8 cellular contexts compared by ENCODE assay signal in the genomic region with DNA sequence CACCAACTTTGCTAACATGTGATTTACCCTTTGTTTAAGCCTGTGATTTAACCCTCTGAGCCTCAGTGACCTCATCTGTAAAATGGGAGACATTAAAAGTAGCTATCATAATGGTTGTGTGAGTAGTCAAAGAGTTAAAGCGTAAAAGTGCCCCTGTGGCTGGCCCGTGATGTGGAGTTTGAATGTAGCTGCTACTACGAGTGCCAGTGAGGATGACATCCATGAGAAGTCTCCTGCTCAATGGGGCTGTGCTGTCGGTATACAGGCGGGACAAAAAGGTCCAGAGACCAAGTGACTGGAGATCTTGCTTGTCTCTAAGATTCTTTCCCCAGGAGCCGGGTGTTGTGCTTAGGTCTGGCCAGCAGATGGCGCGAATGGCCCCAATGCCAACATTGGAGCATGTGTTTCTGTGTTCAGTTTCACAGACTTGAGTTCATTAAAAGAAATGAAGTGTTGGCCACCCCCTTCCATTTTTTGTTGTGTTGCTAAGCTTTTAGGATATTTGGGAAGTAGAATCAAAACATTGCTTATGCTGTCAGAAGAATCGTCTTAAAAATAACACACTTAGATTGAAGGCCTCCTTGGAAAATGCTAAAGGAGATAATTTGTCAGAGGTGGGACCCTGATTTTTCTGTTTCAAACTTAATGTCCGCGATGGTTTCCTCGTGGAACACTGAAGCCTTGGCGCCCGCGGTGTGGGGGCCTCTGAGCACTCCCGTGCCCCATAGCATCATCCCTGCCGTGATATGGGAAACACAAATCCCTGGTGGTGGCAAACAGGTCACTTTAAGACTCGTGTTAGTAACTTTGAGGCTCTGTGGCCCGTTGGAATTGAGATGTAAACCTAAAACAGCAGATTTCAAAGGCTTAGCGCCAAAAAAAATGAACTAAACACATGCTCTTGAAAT. TPM values are rescaled to one million over a fixed set of nuclear protein-coding genes. Genes with fewer than 3 reads are reported as not detected.
DNase-seq lines count a peak whose midpoint lies in the region; ATAC-seq and TF ChIP-seq lines count a peak whose summit lies in the region.

No MANE protein-coding gene starts in this region.

- H3K9me3 Mint-ChIP-seq in MCF 10A (ENCODE audit: unreplicated experiment), result no peaks in the 10 kb centered on the region

- DNase-seq in AG20443 (ENCODE audit: low spot score) (peak; percentile 88), GM19240 (ENCODE audit: insufficient read length, low spot score) (peak; percentile 79), NCI-H2029 treated with DMSO at 0.1 percent for 48 hours (lab: John Stamatoyannopoulos, UW) (peak; percentile 52), WERI-Rb-1 (peak; percentile 78), MCF 10A (ENCODE audit: unreplicated experiment) (peak; percentile 74), islet precursor cell (peak; percentile 92)
- peak; percentile 68 to 74 for DNase-seq in stimulated activated CD4-positive, alpha-beta T cell treated with anti-CD3 and anti-CD28 coated beads, Interleukin-15, amount 100 ng/mL, for 48 hours (ENCODE audit: low read depth in 2 of 2)

- no TSS peak for BruUV-seq in MCF 10A (replicated peaks; lab: Mats Ljungman, UMichigan)

- no peaks in the 10 kb centered on the region for H3K27me3 ChIP-seq in WERI-Rb-1 (ENCODE audit: insufficient read depth, low read depth, severe bottlenecking)

- H3K36me3 ChIP-seq in WERI-Rb-1, result peaks cover 31% of the 10 kb centered on the region

- CTCF ChIA-PET in MCF 10A (lab: Yijun Ruan, JAX), result interaction anchor here (0.6 to 7.1 kb wide), 37 partner anchors 9 to 1383 kb away, joined by 3 to 56 read pairs (median 4); no protein-coding TSS in a partner anchor

- H3K36me3 Mint-ChIP-seq in MCF 10A (ENCODE audit: insufficient read depth, unreplicated experiment), result peaks cover 38% of the 10 kb centered on the region

- no peak overlapping the region for H3K27ac Mint-ChIP-seq in MCF 10A (ENCODE audit: low read depth, unreplicated experiment)

- intact Hi-C loops in MCF 10A (cut with micrococcal nuclease), result loop anchor here (1.0 to 10.0 kb wide), 3 partner anchors 55 to 833 kb away; no protein-coding TSS in a partner anchor

- H3K27ac ChIP-seq in WERI-Rb-1, result no peak overlapping the region

- peak; percentile 83 for TF ChIP-seq CTCF in WERI-Rb-1 (IDR thresholded peaks at IDR 0.05; ENCODE audit: low read depth, low read length)
- peak; percentile 65 for TF ChIP-seq CTCF in MCF 10A (IDR thresholded peaks at IDR 0.05; ENCODE audit: unreplicated experiment)

- no peaks in the 10 kb centered on the region for H3K9me3 ChIP-seq in WERI-Rb-1 (ENCODE audit: severe bottlenecking)

- ATAC-seq in GM21576 (IDR thresholded peaks at IDR 0.05; ENCODE audit: unreplicated experiment), result no peak

- H3K4me3 ChIP-seq in WERI-Rb-1 (ENCODE audit: low read depth, low read length), result no peak overlapping the region

- no peaks in the 10 kb centered on the region for H3K4me1 Mint-ChIP-seq in MCF 10A (ENCODE audit: insufficient read depth, unreplicated experiment)

- H3K4me3 Mint-ChIP-seq in MCF 10A (ENCODE audit: unreplicated experiment), result no peak overlapping the region

- POLR2A ChIA-PET in MCF 10A (lab: Yijun Ruan, JAX), result interaction anchor here (0.7 to 1.4 kb wide), 5 partner anchors 20 to 579 kb away, joined by 3 to 4 read pairs (median 3); no protein-coding TSS in a partner anchor

- no peaks in the 10 kb centered on the region for H3K27me3 Mint-ChIP-seq in MCF 10A (ENCODE audit: insufficient read depth, unreplicated experiment)

RNA-seq across cellular contexts. Expression of gene RBM38, which starts 9.3 kb away (rescaled TPM):
- total RNA-seq in MCF 10A (2022), result 5.1 and 5.8 TPM in 2 replicates

RNA-seq across cellular contexts. Expression of gene RAE1, which starts 30.8 kb away (rescaled TPM):
- 46.7 and 60.3 TPM in 2 replicates for total RNA-seq in MCF 10A (2022)

RNA-seq across cellular contexts. Expression of gene SPO11, which starts 52.2 kb away (rescaled TPM):
- not detected in 2 replicates for total RNA-seq in MCF 10A (2022)
